In the genomic region with DNA sequence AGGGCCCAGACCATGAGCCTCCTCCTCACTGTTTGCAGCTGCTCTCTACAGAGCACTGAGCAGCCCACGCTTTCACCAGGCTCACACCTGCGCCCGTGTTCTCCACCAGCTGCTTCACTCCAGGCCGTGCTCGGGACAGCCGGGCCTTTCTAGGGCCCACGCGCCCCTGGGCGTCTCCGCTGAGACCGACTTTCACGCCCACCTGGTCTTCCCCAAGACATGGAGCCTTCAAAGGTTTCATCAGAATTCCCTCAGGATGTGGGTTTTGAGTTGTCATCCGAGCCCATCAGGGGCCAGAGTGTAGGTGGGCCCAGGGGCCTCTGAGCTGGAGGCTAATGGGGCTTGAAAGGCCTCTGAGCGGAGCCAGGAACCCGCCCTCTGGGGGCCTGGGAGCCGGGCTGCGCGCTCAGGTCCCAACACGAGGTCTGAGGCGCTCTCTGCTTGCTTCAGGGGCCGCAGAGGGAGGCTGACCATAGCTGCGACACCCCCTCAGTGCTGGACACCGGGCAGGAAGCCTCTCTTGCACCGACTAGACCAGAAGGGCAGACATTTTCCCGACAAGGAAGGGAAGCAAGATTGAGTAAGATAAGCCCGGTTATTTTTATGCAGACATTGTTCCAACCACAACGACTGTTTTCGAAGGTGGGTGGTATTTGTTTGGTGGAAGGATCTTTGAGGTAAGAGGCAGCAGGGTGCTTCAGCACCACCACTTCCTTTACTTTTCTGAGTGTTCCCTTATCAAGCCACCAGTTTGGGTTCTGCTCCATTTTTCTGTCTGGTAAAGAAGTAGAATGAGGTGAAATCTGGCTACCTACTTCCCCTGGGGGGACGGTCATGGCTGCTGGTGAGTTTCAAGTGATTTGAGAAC, we compare ENCODE assay signal across 8 cellular contexts.
DNase-seq lines count a peak whose midpoint lies in the region; ATAC-seq and TF ChIP-seq lines count a peak whose summit lies in the region.

No MANE protein-coding gene starts in this region.

- no peak for TF ChIP-seq CTCF in left ventricle myocardium inferior (IDR thresholded peaks at IDR 0.05; ENCODE audit: borderline replicate concordance)
- TF ChIP-seq CTCF in A673 (conservative IDR thresholded peaks at IDR 0.05; ENCODE audit: low read depth, low read length), result no peak

- H3K4me3 Mint-ChIP-seq in naive thymus-derived CD8-positive, alpha-beta T cell, result peak overlapping the region; percentile 70 to 91 (median 88)

- intact Hi-C loops in left ventricle myocardium inferior (cut with micrococcal nuclease) (no loop called here), Right ventricle myocardium superior (cut with DNase I) (no loop called here), A673 (cut with micrococcal nuclease; ENCODE audit: unreplicated experiment) (no loop called here), cardiac septum (cut with DNase I) (no loop called here)

- H3K36me3 Mint-ChIP-seq in naive thymus-derived CD8-positive, alpha-beta T cell, result peaks cover 0 to 1% (median 0%) of the 10 kb centered on the region in 3 donors

- H3K4me1 ChIP-seq in left ventricle myocardium inferior (peaks cover 6% of the 10 kb centered on the region), A673 (ENCODE audit: insufficient read depth, low read length, poor library complexity, severe bottlenecking) (no peaks in the 10 kb centered on the region)

- H3K36me3 ChIP-seq in left ventricle myocardium inferior, result no peaks in the 10 kb centered on the region
- H3K36me3 ChIP-seq in A673 (ENCODE audit: insufficient read depth, low read length, poor library complexity, severe bottlenecking), result no peaks in the 10 kb centered on the region

- peak overlapping the region; percentile 95 to 100 (median 98) for H3K27ac Mint-ChIP-seq in naive thymus-derived CD8-positive, alpha-beta T cell

- BruUV-seq in A673 (replicated peaks; lab: Mats Ljungman, UMichigan), result no TSS peak

- H3K4me3 ChIP-seq in left ventricle myocardium inferior (no peak overlapping the region), A673 (ENCODE audit: low read depth, low read length, poor library complexity, severe bottlenecking) (no peak overlapping the region)

- no peaks in the 10 kb centered on the region for H3K27me3 Mint-ChIP-seq in naive thymus-derived CD8-positive, alpha-beta T cell

- CTCF ChIA-PET in A673 (lab: Charles Lee), result no interaction called here

- ATAC-seq in Right ventricle myocardium superior (ENCODE audit: poor library complexity), result no peak
- peak; percentile 42 for ATAC-seq in HG03565 (IDR thresholded peaks at IDR 0.05; ENCODE audit: unreplicated experiment)
- peak; percentile 86 to 91 for ATAC-seq in naive thymus-derived CD8-positive, alpha-beta T cell

- H3K9me3 Mint-ChIP-seq in naive thymus-derived CD8-positive, alpha-beta T cell, result peaks cover 0 to 2% (median 0%) of the 10 kb centered on the region in 9 donors

- H3K4me1 Mint-ChIP-seq in naive thymus-derived CD8-positive, alpha-beta T cell, result peaks cover 32 to 81% (median 77%) of the 10 kb centered on the region in 4 donors

- H3K27me3 ChIP-seq in left ventricle myocardium inferior (ENCODE audit: low read depth) (peaks cover 8% of the 10 kb centered on the region), A673 (replicated peaks; ENCODE audit: insufficient read depth, low read depth, low read length, poor library complexity) (no peaks in the 10 kb centered on the region)

- peak overlapping the region; percentile 28 for H3K27ac ChIP-seq in left ventricle myocardium inferior (replicated peaks)
- no peak overlapping the region for H3K27ac ChIP-seq in A673 (ENCODE audit: low read depth, low read length, poor library complexity, severe bottlenecking)

- POLR2A ChIA-PET in naive thymus-derived CD8-positive, alpha-beta T cell (lab: Charles Lee), result interaction anchor here (0.6 to 10.2 kb wide), 15 partner anchors 11 to 784 kb away, joined by 3 to 145 read pairs (median 3); partner anchors contain the start of gene FUT8
- POLR2A ChIA-PET in A673 (lab: Charles Lee; ENCODE audit: low non-redundant PET), result interaction anchor here (0.5 kb wide), 1 partner anchor 1319 kb away, joined by 4 read pairs; no protein-coding TSS in a partner anchor

- no peaks in the 10 kb centered on the region for H3K9me3 ChIP-seq in left ventricle myocardium inferior (replicated peaks)
- no peaks in the 10 kb centered on the region for H3K9me3 ChIP-seq in A673 (ENCODE audit: low read depth, low read length, poor library complexity, severe bottlenecking)

- DNase-seq in left ventricle myocardium inferior (no peak), Right ventricle myocardium superior (no peak), NCI-H2171 treated with DMSO at 0.1 percent for 48 hours (lab: John Stamatoyannopoulos, UW) (no peak), A673 (ENCODE audit: low spot score) (no peak), cardiac septum (ENCODE audit: low spot score) (no peak)
- DNase-seq in activated CD8-positive, alpha-beta memory T cell treated with anti-CD3 and anti-CD28 coated beads, Interleukin-2, amount 50 U/mL, for 4 hours, result peak; percentile 53
- DNase-seq in naive thymus-derived CD8-positive, alpha-beta T cell, result peak; percentile 23 to 82 (median 54)

Comparison
In these comparisons a context has a peak if more than half of its experiments do, and no peak if none do; other contexts are left out.
1. DNase-seq: peak in activated CD8-positive, alpha-beta memory T cell treated with anti-CD3 and anti-CD28 coated beads, Interleukin-2, amount 50 U/mL, for 4 hours (single experiment) and naive thymus-derived CD8-positive, alpha-beta T cell (10 of 10); none in left ventricle myocardium inferior (single experiment), Right ventricle myocardium superior (single experiment), NCI-H2171 treated with DMSO at 0.1 percent for 48 hours (single experiment), A673 (single experiment) and cardiac septum (single experiment).